In genomic region chr1:23019094-23019850, GRCh38 we compare ENCODE assay signal across 1 cellular context.
TF ChIP-seq lines count a peak whose summit lies in the region.

TSS of gene KDM1A (plus strand) at chr1:23019468. CDS start at chr1:23019597, 129 bp downstream.

TF ChIP-seq in HepG2, 621 proteins besides CTCF, POLR2A, EP300 and RAD21 (continued from another document and continues in another):
- TF ChIP-seq POGK (CRISPR knock-in tag; conservative IDR thresholded peaks at IDR 0.05) (peak; percentile 85), ZNF143 (CRISPR knock-in tag; IDR thresholded peaks at IDR 0.05) (peak; percentile 83), ZNF274 (CRISPR knock-in tag; IDR thresholded peaks at IDR 0.05) (peak; percentile 62; the same call in 1 of the 2 replicates), ZFP36L2 (CRISPR knock-in tag; IDR thresholded peaks at IDR 0.05) (no peak; the same call in 1 of the 2 replicates), ZNF660 (CRISPR knock-in tag; IDR thresholded peaks at IDR 0.05; ENCODE audit: borderline replicate concordance, low read depth) (no peak), NCOA1 (CRISPR knock-in tag; IDR thresholded peaks at IDR 0.05) (no peak), ZBTB2 (CRISPR knock-in tag; IDR thresholded peaks at IDR 0.05; ENCODE audit: low read depth) (peak; percentile 78), ZNF124 (CRISPR knock-in tag; IDR thresholded peaks at IDR 0.05) (peak; percentile 95), ZNF547 (CRISPR knock-in tag; IDR thresholded peaks at IDR 0.05) (no peak; the same call in 1 of the 2 replicates), ZNF687 (CRISPR knock-in tag; IDR thresholded peaks at IDR 0.05) (peak; percentile 94), FOSL1 (CRISPR knock-in tag; IDR thresholded peaks at IDR 0.05; ENCODE audit: borderline replicate concordance) (peak; percentile 7; the same call in 1 of the 2 replicates), ZMYM2 (CRISPR knock-in tag; IDR thresholded peaks at IDR 0.05) (peak; percentile 29; the same call in 1 of the 2 replicates), SNRNP70 (IDR thresholded peaks at IDR 0.05; ENCODE audit: low read depth, low read length) (no peak), HIC2 (CRISPR knock-in tag; IDR thresholded peaks at IDR 0.05; ENCODE audit: low read depth) (peak; percentile 65), ZC3H13 (CRISPR knock-in tag; IDR thresholded peaks at IDR 0.05) (no peak; the same call in 1 of the 2 replicates), ZNF235 (CRISPR knock-in tag; IDR thresholded peaks at IDR 0.05; ENCODE audit: borderline replicate concordance) (no peak), FOXK1 (CRISPR knock-in tag; IDR thresholded peaks at IDR 0.05; ENCODE audit: borderline replicate concordance, low read depth) (peak; percentile 89; the same call in 1 of the 2 replicates), SOX13 (IDR thresholded peaks at IDR 0.05) (no peak), SOX13 (CRISPR knock-in tag; conservative IDR thresholded peaks at IDR 0.05 in 1 of 2, IDR thresholded peaks at IDR 0.05 in 1 of 2) (peak in 1 of 2 experiments; percentile 84; a peak in 2 of 4 replicates), IRF2 (CRISPR knock-in tag; IDR thresholded peaks at IDR 0.05) (peak; percentile 98), ETV6 (CRISPR knock-in tag; conservative IDR thresholded peaks at IDR 0.05) (peak; percentile 77), CSRNP1 (CRISPR knock-in tag; IDR thresholded peaks at IDR 0.05) (no peak; the same call in 1 of the 2 replicates), FOXO1 (CRISPR knock-in tag; IDR thresholded peaks at IDR 0.05) (peak; percentile 87), WIZ (CRISPR knock-in tag; IDR thresholded peaks at IDR 0.05) (no peak), E2F5 (CRISPR knock-in tag; conservative IDR thresholded peaks at IDR 0.05) (no peak; the same call in 1 of the 2 replicates), RXRA (CRISPR knock-in tag; IDR thresholded peaks at IDR 0.05) (peak; percentile 87), MAFF (IDR thresholded peaks at IDR 0.05; ENCODE audit: low read depth, low read length) (no peak), ZXDC (CRISPR knock-in tag; IDR thresholded peaks at IDR 0.05) (peak; percentile 86), BRCA1 (CRISPR knock-in tag; IDR thresholded peaks at IDR 0.05) (no peak), FIP1L1 (IDR thresholded peaks at IDR 0.05; ENCODE audit: borderline replicate concordance, insufficient read depth, low read depth, low read length) (no peak), SCMH1 (CRISPR knock-in tag; IDR thresholded peaks at IDR 0.05; ENCODE audit: borderline replicate concordance) (no peak), GABPA (IDR thresholded peaks at IDR 0.05; ENCODE audit: low read depth, low read length) (no peak), GABPA (CRISPR knock-in tag; IDR thresholded peaks at IDR 0.05; ENCODE audit: low read depth) (peak; percentile 84), ZNF20 (CRISPR knock-in tag; IDR thresholded peaks at IDR 0.05) (0 out of 2 replicates have a peak, but pooled peaks have one; percentile 34), HNF1B (CRISPR knock-in tag; IDR thresholded peaks at IDR 0.05) (peak; percentile 92), ZNF142 (CRISPR knock-in tag; IDR thresholded peaks at IDR 0.05) (0 out of 2 replicates have a peak, but pooled peaks have one; percentile 50)
